Comparison of ENCODE assay signal across 9 cellular contexts in the genomic region with DNA sequence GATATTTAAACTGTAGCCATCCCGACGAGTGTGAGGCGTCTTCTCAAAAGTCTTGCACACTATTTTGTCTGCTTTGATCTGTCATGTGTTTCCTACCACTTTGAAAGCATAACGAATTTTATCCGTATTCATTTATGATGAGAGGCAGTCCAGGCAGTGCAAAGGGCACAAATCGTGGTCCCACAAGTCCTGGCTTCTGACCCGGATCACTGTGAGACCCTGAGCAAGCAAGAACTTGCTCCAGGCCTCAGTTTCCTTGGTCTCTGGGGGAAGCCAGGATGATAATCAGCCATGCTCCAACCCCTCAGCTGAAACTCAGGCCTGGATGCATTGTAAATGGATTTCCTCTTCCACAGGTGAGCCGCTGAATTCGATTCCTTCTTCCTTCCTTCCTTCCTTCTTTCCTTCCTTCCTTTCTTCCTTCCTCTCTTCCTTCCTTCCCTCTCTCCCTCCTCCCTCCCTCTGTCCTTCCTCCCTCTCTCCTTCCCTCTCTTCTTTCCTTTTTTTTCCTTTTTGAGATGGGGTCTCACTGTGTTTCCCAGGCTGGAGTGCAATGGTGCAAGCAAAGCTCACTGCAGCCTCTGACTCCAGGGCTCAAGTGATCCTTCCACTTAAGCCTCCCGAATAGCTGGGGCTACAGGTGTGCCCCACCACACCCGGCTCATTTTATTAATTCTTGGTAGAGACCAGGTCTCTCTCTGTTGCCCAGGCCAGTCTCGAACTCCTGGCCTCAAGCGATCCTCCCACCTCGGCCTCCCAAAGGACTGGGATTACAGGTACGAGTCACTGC. TPM values are rescaled to one million over a fixed set of nuclear protein-coding genes. Genes with fewer than 3 reads are reported as not detected.
DNase-seq lines count a peak whose midpoint lies in the region; ATAC-seq and TF ChIP-seq lines count a peak whose summit lies in the region.
"Had no signal": no experiment of that assay in that cellular context is flagged by ENCODE, and none has a peak within 500 bp of the region (broad histone marks: within the 10 kb centered on the region; RNA-seq: fewer than 3 reads in every experiment).

No MANE protein-coding gene starts in this region.

- H3K36me3 Mint-ChIP-seq in T-helper 17 cell (ENCODE audit: low read depth): no peaks in the 10 kb centered on the region

- H3K4me3 Mint-ChIP-seq in T-helper 17 cell: peak overlapping the region; percentile 87

- DNase-seq in T-helper 17 cell (no peak), fibroblast of mammary gland (ENCODE audit: low read depth) (no peak), skeletal muscle cell (ENCODE audit: low read depth) (no peak), A172 (ENCODE audit: low spot score) (no peak), G401 (ENCODE audit: low spot score) (no peak)
- DNase-seq in stimulated activated CD4-positive, alpha-beta T cell treated with anti-CD3 and anti-CD28 coated beads, Interleukin-12 subunit alpha, Interleukin-12 subunit beta, amount 100 ng/mL, for 4 hours: no peak

- ATAC-seq in T-helper 17 cell: no peak
- no peak for ATAC-seq in activated CD4-positive, CD25-positive, alpha-beta regulatory T cell treated with anti-CD3 and anti-CD28 coated beads, Interleukin-2, amount 50 U/mL, for 24 hours

- H3K4me3 ChIP-seq in GM08714 (ENCODE audit: low read length) (peak overlapping the region; percentile 38; the same call in 1 of the 2 replicates), fibroblast of mammary gland (ENCODE audit: control insufficient read depth, low read depth, low read length) (peak overlapping the region; percentile 42), skeletal muscle cell (ENCODE audit: low read depth, low read length) (peak overlapping the region; percentile 41)

- no peaks in the 10 kb centered on the region for H3K9me3 ChIP-seq in T-helper 17 cell (ENCODE audit: control insufficient read depth, low read length, poor library complexity, severe bottlenecking)

- no peak for TF ChIP-seq CTCF in fibroblast of mammary gland (conservative IDR thresholded peaks at IDR 0.05; ENCODE audit: control insufficient read depth, insufficient read depth, low read depth, low read length)

- H3K27ac Mint-ChIP-seq in T-helper 17 cell: peak overlapping the region; percentile 96

- peaks cover 5% of the 10 kb centered on the region for H3K27me3 Mint-ChIP-seq in T-helper 17 cell

- in situ Hi-C loops in G401 (cut with HindIII; ENCODE audit: low sequenced_read_pairs): no loop called here

- H3K4me1 Mint-ChIP-seq in T-helper 17 cell: peaks cover 11% of the 10 kb centered on the region

RNA-seq across cellular contexts. Expression of a gene that starts 18.4 kb away (rescaled TPM):
- 10 to 100 TPM; 51.1 to 58.6 TPM for total RNA-seq in T-helper 17 cell
- 11.5 and 15.5 TPM in 2 replicates for total RNA-seq in A172 (2014; rRNA removed; shearing (Covaris generic))
- total RNA-seq in G401 (2014; rRNA removed; shearing (Covaris generic)): 13.8 and 19.4 TPM in 2 replicates

RNA-seq across cellular contexts. Expression of a gene that starts 21.1 kb away (rescaled TPM):
- not detected for total RNA-seq in T-helper 17 cell
- total RNA-seq in A172 (2014; rRNA removed; shearing (Covaris generic)): not detected in 2 replicates
- 1.1 TPM in 1 of 2 replicates, not detected in the other for total RNA-seq in G401 (2014; rRNA removed; shearing (Covaris generic))
- total RNA-seq: renal cortical epithelial cell had no signal

RNA-seq across cellular contexts. Expression of a gene that starts 52.6 kb away (rescaled TPM):
- 1 to 10 TPM; 4.2 to 5.2 TPM for total RNA-seq in T-helper 17 cell
- total RNA-seq in A172 (2014; rRNA removed; shearing (Covaris generic)): 11.2 and 14.3 TPM in 2 replicates
- 12.2 and 23.1 TPM in 2 replicates for total RNA-seq in G401 (2014; rRNA removed; shearing (Covaris generic))
